In genomic region chr14:82125963-82126362, GRCh38 we compare ENCODE assay signal across 9 cellular contexts.
"Had no signal": no experiment of that assay in that cellular context is flagged by ENCODE, and none has a peak within 500 bp of the region (broad histone marks: within the 10 kb centered on the region; RNA-seq: fewer than 3 reads in every experiment).

No MANE protein-coding gene starts in this region.

- H3K4me1 ChIP-seq: HAP-1 had no signal

- H3K27ac ChIP-seq: GM23248, HL-60 had no signal

- H3K4me3 ChIP-seq: GM23248, HAP-1 had no signal

- H3K4me3 Mint-ChIP-seq: HFFc6, IgD-negative memory B cell had no signal

- H3K9me3 ChIP-seq: HAP-1 had no signal

- ATAC-seq: HCT116, HepG2 had no signal

- H3K36me3 Mint-ChIP-seq: IgD-negative memory B cell had no signal

- H3K27ac Mint-ChIP-seq: HFFc6, IgD-negative memory B cell had no signal

- DNase-seq: GM23248, GOT3, H7, HFFc6 had no signal

- H3K4me1 Mint-ChIP-seq: IgD-negative memory B cell had no signal

- H3K27me3 Mint-ChIP-seq: IgD-negative memory B cell had no signal

- H3K36me3 ChIP-seq: HAP-1 had no signal

- FAIRE-seq: HepG2 had no signal
